In genomic region chr16:19885456-19886060, GRCh38 we compare ENCODE assay signal across 8 cellular contexts. TPM values are rescaled to one million over a fixed set of nuclear protein-coding genes. Genes with fewer than 3 reads are reported as not detected.
DNase-seq lines count a peak whose midpoint lies in the region; ATAC-seq and TF ChIP-seq lines count a peak whose summit lies in the region.

No MANE protein-coding gene starts in this region.

- H3K23ac ChIP-seq in IMR-90 (ENCODE audit: low read depth, low read length) = peak overlapping the region; percentile 71; the same call in 1 of the 2 replicates

- H4K91ac ChIP-seq in IMR-90 (ENCODE audit: insufficient read depth, low read depth, low read length) = no peak overlapping the region

- TF ChIP-seq RAD21 in IMR-90 (IDR thresholded peaks at IDR 0.05; ENCODE audit: low read length) = no peak

- H3K9me1 ChIP-seq in IMR-90 (ENCODE audit: insufficient read depth, low read length) = no peaks in the 10 kb centered on the region

- no peak overlapping the region for H3K27ac Mint-ChIP-seq in immature natural killer cell
- peak overlapping the region; percentile 32 for H3K27ac Mint-ChIP-seq in stimulated activated effector memory CD8-positive, alpha-beta T cell treated with anti-CD3 and anti-CD28 coated beads, Interleukin-12 subunit alpha, Interleukin-12 subunit beta, amount 100 ng/mL, for 72 hours

- DNase-seq in IMR-90 (no peak), adipocyte (ENCODE audit: low read depth) (no peak), immature natural killer cell (no peak), T1000 (lab: John Stamatoyannopoulos, UW) (no peak), NCI-H128 (lab: John Stamatoyannopoulos, UW; ENCODE audit: unreplicated experiment) (no peak), GOT3 (lab: John Stamatoyannopoulos, UW) (no peak), NCI-H446 (lab: John Stamatoyannopoulos, UW) (no peak)
- peak; percentile 10 to 51 for DNase-seq in stimulated activated effector memory CD8-positive, alpha-beta T cell treated with anti-CD3 and anti-CD28 coated beads, Interleukin-12 subunit alpha, Interleukin-12 subunit beta, amount 100 ng/mL, for 72 hours (ENCODE audit: low spot score in 2 of 2)

- peaks cover 16% of the 10 kb centered on the region in 2 donors for H3K4me1 Mint-ChIP-seq in immature natural killer cell
- peaks cover 22% of the 10 kb centered on the region for H3K4me1 Mint-ChIP-seq in stimulated activated effector memory CD8-positive, alpha-beta T cell treated with anti-CD3 and anti-CD28 coated beads, Interleukin-12 subunit alpha, Interleukin-12 subunit beta, amount 100 ng/mL, for 72 hours

- no peak overlapping the region for H3K27ac ChIP-seq in IMR-90 (ENCODE audit: insufficient read depth, low read length)

- H3K4me1 ChIP-seq in IMR-90 (ENCODE audit: control insufficient read depth, insufficient read depth, low read length) (peaks cover 5% of the 10 kb centered on the region; the same call in 1 of the 2 replicates), adipocyte (ENCODE audit: control insufficient read depth, insufficient read depth, low read length) (peaks cover 13% of the 10 kb centered on the region)

- no peak overlapping the region for H2BK5ac ChIP-seq in IMR-90 (ENCODE audit: low read depth, low read length, poor library complexity, severe bottlenecking)

- H2AK9ac ChIP-seq in IMR-90 (replicated peaks; ENCODE audit: low read depth, low read length, poor library complexity) = peak overlapping the region; percentile 83

- H4K20me1 ChIP-seq in IMR-90 (ENCODE audit: insufficient read depth, low read length) = peaks cover 4% of the 10 kb centered on the region; the same call in 1 of the 2 replicates

- intact Hi-C loops in IMR-90 (cut with micrococcal nuclease) = loop anchor here (1.0 to 5.0 kb wide), 7 partner anchors 168 to 330 kb away; partner anchors contain the start of gene VPS35L

- BruUV-seq in IMR-90 (replicated peaks; lab: Mats Ljungman, UMichigan) = no TSS peak

- H3K9me3 Mint-ChIP-seq in immature natural killer cell = peaks cover 0 to 2% (median 0%) of the 10 kb centered on the region in 6 donors
- H3K9me3 Mint-ChIP-seq in stimulated activated effector memory CD8-positive, alpha-beta T cell treated with anti-CD3 and anti-CD28 coated beads, Interleukin-12 subunit alpha, Interleukin-12 subunit beta, amount 100 ng/mL, for 72 hours = no peaks in the 10 kb centered on the region

- no peak overlapping the region for H4K8ac ChIP-seq in IMR-90 (ENCODE audit: low read depth in 2 of 2, low read length in 2 of 2)

- H2BK20ac ChIP-seq in IMR-90 (ENCODE audit: low read depth, low read length) = no peak overlapping the region

- H2AK5ac ChIP-seq in IMR-90 (ENCODE audit: low read depth, low read length) = no peak overlapping the region

- no peak for TF ChIP-seq POLR2A in IMR-90 (IDR thresholded peaks at IDR 0.05; ENCODE audit: low read depth, low read length)

- 48% methylated on average over 12 of the region's 41 CpGs; no CpG with 5 or more reads in 1 of the 2 experiments for WGBS in IMR-90 (ENCODE audit: extremely low coverage in 2 of 2, insufficient read length in 1 of 2), 2 experiments

- H3K9me3 ChIP-seq in IMR-90 (ENCODE audit: control insufficient read depth, insufficient read depth, low read length) (no peaks in the 10 kb centered on the region), adipocyte (ENCODE audit: control insufficient read depth, low read length) (peaks cover under 1% of the 10 kb centered on the region)

- H3K14ac ChIP-seq in IMR-90 (replicated peaks; ENCODE audit: low read depth, low read length) = no peak overlapping the region

- in situ Hi-C loops in IMR-90 (cut with MboI; ENCODE audit: low sequenced_read_pairs) = loop anchor here (5.0 to 25.0 kb wide), 3 partner anchors 168 to 773 kb away; partner anchors contain the start of genes IQCK, ITPRIPL2 and KNOP1

- CTCF ChIA-PET in IMR-90 (lab: Yijun Ruan, JAX) = interaction anchor here (0.5 to 1.4 kb wide), 4 partner anchors 12 to 324 kb away, joined by 3 to 4 read pairs (median 4); no protein-coding TSS in a partner anchor

- H2BK120ac ChIP-seq in IMR-90 (ENCODE audit: low read depth, low read length) = peak overlapping the region; percentile 36; the same call in 1 of the 2 replicates

- no peak overlapping the region for H2BK15ac ChIP-seq in IMR-90 (ENCODE audit: low read depth, low read length)

- no peak overlapping the region for H3K18ac ChIP-seq in IMR-90 (ENCODE audit: low read depth, low read length)

- H3K27me3 ChIP-seq in IMR-90 (ENCODE audit: control insufficient read depth, insufficient read depth, low read length) (peaks cover 11% of the 10 kb centered on the region), adipocyte (replicated peaks; ENCODE audit: control insufficient read depth, insufficient read depth, low read length) (peaks cover 9% of the 10 kb centered on the region)

- no peak for ATAC-seq in IMR-90 (ENCODE audit: low read depth)
- peak; percentile 27 for ATAC-seq in stimulated activated effector memory CD8-positive, alpha-beta T cell treated with anti-CD3 and anti-CD28 coated beads, Interleukin-12 subunit alpha, Interleukin-12 subunit beta, amount 100 ng/mL, for 72 hours

- peak overlapping the region; percentile 8; the same call in 1 of the 2 replicates for H3K4ac ChIP-seq in IMR-90 (ENCODE audit: low read depth, low read length)

- peak overlapping the region; percentile 69 to 76 (median 74) for H3K4me3 Mint-ChIP-seq in immature natural killer cell
- peak overlapping the region; percentile 87 for H3K4me3 Mint-ChIP-seq in stimulated activated effector memory CD8-positive, alpha-beta T cell treated with anti-CD3 and anti-CD28 coated beads, Interleukin-12 subunit alpha, Interleukin-12 subunit beta, amount 100 ng/mL, for 72 hours

- no peaks in the 10 kb centered on the region for H3K36me3 Mint-ChIP-seq in immature natural killer cell
- H3K36me3 Mint-ChIP-seq in stimulated activated effector memory CD8-positive, alpha-beta T cell treated with anti-CD3 and anti-CD28 coated beads, Interleukin-12 subunit alpha, Interleukin-12 subunit beta, amount 100 ng/mL, for 72 hours = no peaks in the 10 kb centered on the region

- peaks cover 12 to 24% (median 14%) of the 10 kb centered on the region in 3 donors for H3K27me3 Mint-ChIP-seq in immature natural killer cell (ENCODE audit: low read depth in 3 of 3)

- no peak overlapping the region for H3K56ac ChIP-seq in IMR-90 (ENCODE audit: extremely low read depth, insufficient read depth, low read length)

- H3K79me1 ChIP-seq in IMR-90 (ENCODE audit: low read depth in 1 of 2, low read length in 2 of 2) = peaks cover 0 to 5% of the 10 kb centered on the region in 2 experiments; a peak in 1 of 4 replicates

- H3K9ac ChIP-seq in IMR-90 (ENCODE audit: low read depth, low read length) = no peak overlapping the region
- peak overlapping the region; percentile 68 for H3K9ac ChIP-seq in adipocyte (ENCODE audit: low read length)

- peak overlapping the region; percentile 94 for H3K4me2 ChIP-seq in IMR-90 (ENCODE audit: low read depth, low read length)

- no peak for TF ChIP-seq CTCF in IMR-90 (conservative IDR thresholded peaks at IDR 0.05; ENCODE audit: low read depth, low read length)

- POLR2A ChIA-PET in IMR-90 (lab: Charles Lee; ENCODE audit: unreplicated experiment) = no interaction called here

- H4K5ac ChIP-seq in IMR-90 (ENCODE audit: low read depth, low read length) = no peak overlapping the region

- dilution Hi-C loops in IMR-90 (cut with HindIII; ENCODE audit: low sequenced_read_pairs, unreplicated experiment) = loop anchor here (25.0 kb wide), 1 partner anchor 273 kb away; no protein-coding TSS in a partner anchor

- H3K36me3 ChIP-seq in IMR-90 (ENCODE audit: control insufficient read depth, insufficient read depth, low read length) (no peaks in the 10 kb centered on the region), adipocyte (ENCODE audit: control insufficient read depth, insufficient read depth, low read length, severe bottlenecking) (no peaks in the 10 kb centered on the region)

- H3K4me3 ChIP-seq in IMR-90 (ENCODE audit: insufficient read depth, low read depth, low read length) (peak overlapping the region; percentile 85; the same call in 1 of the 2 replicates), adipocyte (ENCODE audit: low read length) (peak overlapping the region; percentile 83)

- H2AFZ ChIP-seq in IMR-90 (replicated peaks; ENCODE audit: low read length, poor library complexity) = peak overlapping the region; percentile 95

TF ChIP-seq in IMR-90, 13 proteins besides CTCF, POLR2A, EP300 and RAD21 (continues in another document):
- TF ChIP-seq SMC3 (IDR thresholded peaks at IDR 0.05; ENCODE audit: low read depth, low read length) (no peak), ELK1 (IDR thresholded peaks at IDR 0.05; ENCODE audit: borderline replicate concordance, low read depth, low read length) (no peak), CHD1 (IDR thresholded peaks at IDR 0.05; ENCODE audit: low read depth, low read length) (no peak), MAZ (IDR thresholded peaks at IDR 0.05; ENCODE audit: borderline replicate concordance, low read depth, low read length) (no peak), CEBPB (IDR thresholded peaks at IDR 0.05; ENCODE audit: low read depth, low read length) (no peak), BHLHE40 (IDR thresholded peaks at IDR 0.05; ENCODE audit: low read depth, low read length) (no peak), MXI1 (IDR thresholded peaks at IDR 0.05; ENCODE audit: borderline replicate concordance, low read depth, low read length) (no peak), FOS (IDR thresholded peaks at IDR 0.05; ENCODE audit: low read depth, low read length) (no peak), RFX5 (IDR thresholded peaks at IDR 0.05; ENCODE audit: low read depth, low read length) (no peak), MAFK (IDR thresholded peaks at IDR 0.05; ENCODE audit: low read depth, low read length) (no peak), RCOR1 (IDR thresholded peaks at IDR 0.05; ENCODE audit: insufficient replicate concordance, low read length) (no peak)

RNA-seq across cellular contexts. Expression of gene GPRC5B, which starts 0.9 kb away (rescaled TPM):
- 2.2 and 2.5 TPM in 2 replicates for total RNA-seq in IMR-90 (2012; rRNA removed)
- 6.8 and 8.5 TPM in 2 replicates for polyA plus RNA-seq in IMR-90 (2012; rRNA removed)
- polyA plus RNA-seq in IMR-90 (2012; cell fraction: cytosol; rRNA removed) = 3.7 and 19.8 TPM in 2 replicates
- polyA plus RNA-seq in IMR-90 (2012; cell fraction: nucleus; rRNA removed; ENCODE audit: low replicate concordance) = 7.0 and 7.6 TPM in 2 replicates
- polyA plus RNA-seq in immature natural killer cell = not detected

Comparison
In these comparisons a context has a peak if more than half of its experiments do, and no peak if none do; other contexts are left out.
1. DNase-seq: peak in stimulated activated effector memory CD8-positive, alpha-beta T cell treated with anti-CD3 and anti-CD28 coated beads, Interleukin-12 subunit alpha, Interleukin-12 subunit beta, amount 100 ng/mL, for 72 hours (2 of 2); none in IMR-90 (single experiment), adipocyte (single experiment), immature natural killer cell (0 of 3), T1000 (single experiment), NCI-H128 (single experiment), GOT3 (single experiment) and NCI-H446 (0 of 2).